ENCODE assay signal across 8 cellular contexts in genomic region chr1:117365350-117366280, GRCh38. TPM values are rescaled to one million over a fixed set of nuclear protein-coding genes. Genes with fewer than 3 reads are reported as not detected.
DNase-seq lines count a peak whose midpoint lies in the region; ATAC-seq and TF ChIP-seq lines count a peak whose summit lies in the region.

No MANE protein-coding gene starts in this region.

- peaks cover 3% of the 10 kb centered on the region for H3K4me1 ChIP-seq in rectal smooth muscle tissue (ENCODE audit: control insufficient read depth, insufficient read depth, low read length)

- H3K9ac ChIP-seq in rectal smooth muscle tissue (ENCODE audit: low read length) = peak overlapping the region; percentile 94

- no peak for ATAC-seq in HG03159 (IDR thresholded peaks at IDR 0.05; ENCODE audit: unreplicated experiment)

- intact Hi-C loops in posterior vena cava (cut with DNase I) = no loop called here

- no peaks in the 10 kb centered on the region for H3K27me3 ChIP-seq in rectal smooth muscle tissue (ENCODE audit: control insufficient read depth, insufficient read depth, low read length)

- peak overlapping the region; percentile 89 for H3K4me3 ChIP-seq in fibroblast of mammary gland (ENCODE audit: control insufficient read depth, low read depth, low read length)
- H3K4me3 ChIP-seq in rectal smooth muscle tissue (ENCODE audit: low read length) = peak overlapping the region; percentile 98

- peak overlapping the region; percentile 96 for H3K27ac ChIP-seq in rectal smooth muscle tissue (ENCODE audit: low read depth, low read length)

- TF ChIP-seq CTCF in fibroblast of mammary gland (conservative IDR thresholded peaks at IDR 0.05; ENCODE audit: control insufficient read depth, insufficient read depth, low read depth, low read length) = no peak

- DNase-seq in DMS79 treated with DMSO at 0.1 percent for 48 hours (lab: John Stamatoyannopoulos, UW) (peak; percentile 47), DMS79 (lab: John Stamatoyannopoulos, UW) (no peak), SW480 (ENCODE audit: low spot score) (peak; percentile 14), fibroblast of mammary gland (ENCODE audit: low read depth) (peak; percentile 34), posterior vena cava (ENCODE audit: low spot score) (no peak)
- DNase-seq in stimulated activated CD4-positive, alpha-beta T cell treated with anti-CD3 and anti-CD28 coated beads, Interleukin-4, amount 100 ng/mL, for 1 hour = no peak

- H3K36me3 ChIP-seq in rectal smooth muscle tissue (ENCODE audit: control insufficient read depth, insufficient read depth, low read length) = no peaks in the 10 kb centered on the region

RNA-seq across cellular contexts. Expression of gene MAN1A2, which starts 1.6 kb away (rescaled TPM):
- 10 to 100 TPM; 47.3 to 48.7 TPM for total RNA-seq in posterior vena cava

Comparison
In these comparisons a context has a peak if more than half of its experiments do, and no peak if none do; other contexts are left out.
1. DNase-seq: peak in DMS79 treated with DMSO at 0.1 percent for 48 hours (single experiment), SW480 (single experiment) and fibroblast of mammary gland (single experiment); none in DMS79 (single experiment), stimulated activated CD4-positive, alpha-beta T cell treated with anti-CD3 and anti-CD28 coated beads, Interleukin-4, amount 100 ng/mL, for 1 hour (single experiment) and posterior vena cava (single experiment).